ENCODE assay signal across 1 cellular context in genomic region chr20:58700823-58701222, GRCh38.
TF ChIP-seq lines count a peak whose summit lies in the region.

No MANE protein-coding gene starts in this region.

TF ChIP-seq in IMR-90, 13 proteins besides CTCF, POLR2A, EP300 and RAD21:
- no peak for TF ChIP-seq CEBPB (IDR thresholded peaks at IDR 0.05; ENCODE audit: low read depth, low read length)
- no peak for TF ChIP-seq RCOR1 (IDR thresholded peaks at IDR 0.05; ENCODE audit: insufficient replicate concordance, low read length)
